ENCODE assay signal across 20 cellular contexts in genomic region chr3:189947068-189947467, GRCh38.
DNase-seq lines count a peak whose midpoint lies in the region; TF ChIP-seq lines count a peak whose summit lies in the region.
"Had no signal": no experiment of that assay in that cellular context is flagged by ENCODE, and none has a peak within 500 bp of the region (broad histone marks: within the 10 kb centered on the region; RNA-seq: fewer than 3 reads in every experiment).

No MANE protein-coding gene starts in this region.

- peaks cover 9 to 68% (median 19%) of the 10 kb centered on the region in 3 donors for H3K4me1 ChIP-seq in esophagus squamous epithelium
- H3K4me1 ChIP-seq: HAP-1 had no signal

- H3K4me3 ChIP-seq in esophagus squamous epithelium = no peak overlapping the region
- H3K4me3 ChIP-seq: GM23338, HAP-1 had no signal

- no peak overlapping the region for H3K4me3 Mint-ChIP-seq in osteocyte (ENCODE audit: unreplicated experiment)
- H3K4me3 Mint-ChIP-seq: GM23338 had no signal

- H3K36me3 ChIP-seq in esophagus squamous epithelium = no peaks in the 10 kb centered on the region
- H3K36me3 ChIP-seq: HAP-1 had no signal

- H3K27ac Mint-ChIP-seq in osteocyte (ENCODE audit: unreplicated experiment) = peak overlapping the region; percentile 39
- H3K27ac Mint-ChIP-seq: CD4-positive, CD25-positive, alpha-beta regulatory T cell; GM23338 had no signal

- H3K27ac ChIP-seq in RWPE1 = peak overlapping the region; percentile 44
- peak overlapping the region; percentile 30 to 93 (median 68) for H3K27ac ChIP-seq in esophagus squamous epithelium

- no peaks in the 10 kb centered on the region for H3K27me3 Mint-ChIP-seq in osteocyte (ENCODE audit: unreplicated experiment)

- intact Hi-C loops in esophagus squamous epithelium (cut with DNase I) = loop anchor here (10.0 kb wide), 1 partner anchor 152 kb away; no protein-coding TSS in a partner anchor

- CTCF ChIA-PET in RWPE1 (lab: Yijun Ruan, JAX) = interaction anchor here (0.6 to 2.4 kb wide), 2 partner anchors 14 to 59 kb away, joined by 4 to 10 read pairs; no protein-coding TSS in a partner anchor

- WGBS in esophagus squamous epithelium, 2 donors = 36 to 53% methylated on average over 4 of the region's 4 CpGs

- H3K9me3 ChIP-seq in esophagus squamous epithelium = no peaks in the 10 kb centered on the region
- H3K9me3 ChIP-seq: HAP-1 had no signal

- no peak for TF ChIP-seq CTCF in RWPE1 (conservative IDR thresholded peaks at IDR 0.05; ENCODE audit: low read depth)
- no peak for TF ChIP-seq CTCF in esophagus squamous epithelium (IDR thresholded peaks at IDR 0.05)
- no peak for TF ChIP-seq CTCF in osteocyte (IDR thresholded peaks at IDR 0.05)

- in situ Hi-C loops in Caki2 (cut with HindIII; ENCODE audit: low pct_unique_long_range_greater_than_20kb, low sequenced_read_pairs) = no loop called here

- DNase-seq in Caki2 (ENCODE audit: low read depth) (peak; percentile 65), RWPE1 (ENCODE audit: low spot score) (no peak), esophagus squamous epithelium (lab: John Stamatoyannopoulos, UW) (no peak), osteocyte (ENCODE audit: extremely low spot score, unreplicated experiment) (no peak), GF-D8 (lab: John Stamatoyannopoulos, UW) (no peak), cortex of kidney (lab: John Stamatoyannopoulos, UW) (no peak), NCI-H2196 treated with DMSO at 0.1 percent for 48 hours (lab: John Stamatoyannopoulos, UW; ENCODE audit: unreplicated experiment) (no peak), NCI-H2227 treated with DMSO at 0.1 percent for 48 hours (lab: John Stamatoyannopoulos, UW) (no peak)
- DNase-seq: CD4-positive, CD25-positive, alpha-beta regulatory T cell; DMS 273 treated with DMSO at 0.1 percent for 48 hours; DND-41; KG1; NCI-H1105 treated with DMSO at 0.1 percent for 48 hours; NCI-H1694; NCI-H2081; NCI-H2171 treated with DMSO at 0.1 percent for 48 hours; NCI-H69; Right ventricle myocardium superior had no signal

- no peaks in the 10 kb centered on the region for H3K27me3 ChIP-seq in esophagus squamous epithelium

- TF ChIP-seq POLR2A in esophagus squamous epithelium (IDR thresholded peaks at IDR 0.05) = no peak

- POLR2A ChIA-PET in RWPE1 (lab: Yijun Ruan, JAX; ENCODE audit: low non-redundant PET) = no interaction called here

- H3K4me1 Mint-ChIP-seq in osteocyte (ENCODE audit: unreplicated experiment) = peaks cover 24% of the 10 kb centered on the region
- H3K4me1 Mint-ChIP-seq: GM23338 had no signal

- H3K9me3 Mint-ChIP-seq in osteocyte (ENCODE audit: unreplicated experiment) = no peaks in the 10 kb centered on the region
- H3K9me3 Mint-ChIP-seq: GM23338 had no signal

- H3K36me3 Mint-ChIP-seq in osteocyte (ENCODE audit: unreplicated experiment) = no peaks in the 10 kb centered on the region
- H3K36me3 Mint-ChIP-seq: CD4-positive, CD25-positive, alpha-beta regulatory T cell had no signal
